In the genomic region with DNA sequence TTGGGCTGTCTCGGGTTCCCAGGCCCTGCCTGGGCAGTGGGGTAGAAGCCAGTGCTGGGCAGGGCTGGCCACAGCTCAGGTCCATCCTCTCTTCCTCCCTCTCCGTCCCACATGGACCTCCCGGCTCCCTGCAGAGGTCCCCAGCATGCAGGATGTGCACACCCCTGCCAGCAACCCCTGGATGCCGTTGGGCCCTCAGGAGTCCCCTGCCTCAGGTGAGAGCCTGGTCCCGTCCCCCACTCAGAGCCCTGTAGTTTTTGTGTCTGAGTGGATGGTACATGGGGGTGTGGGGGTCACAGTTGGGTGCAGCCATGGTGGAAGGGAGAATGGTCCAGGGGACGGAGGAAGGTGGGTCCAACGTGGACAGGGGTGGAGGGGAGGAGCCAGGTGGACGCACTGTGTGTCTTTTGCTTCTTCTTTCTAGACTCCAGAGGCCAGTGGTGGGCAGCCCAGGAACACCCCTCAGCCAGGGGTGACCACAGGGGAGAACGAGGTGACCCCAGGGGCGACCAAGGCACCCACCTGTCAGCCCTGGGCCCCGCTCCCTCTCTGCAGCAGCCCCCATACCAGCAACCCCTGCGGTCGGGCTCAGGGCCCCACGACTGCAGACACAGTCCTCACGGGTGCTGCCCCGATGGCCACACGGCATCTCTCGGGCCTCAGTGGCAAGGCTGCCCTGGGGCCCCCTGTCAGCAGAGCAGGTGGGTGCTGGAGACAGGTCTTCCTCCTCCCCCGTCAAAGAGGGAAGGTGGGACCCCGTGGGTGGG, we compare ENCODE assay signal across 22 cellular contexts. TPM values are rescaled to one million over a fixed set of nuclear protein-coding genes. Genes with fewer than 3 reads are reported as not detected.
"Had no signal": no experiment of that assay in that cellular context is flagged by ENCODE, and none has a peak within 500 bp of the region (broad histone marks: within the 10 kb centered on the region; RNA-seq: fewer than 3 reads in every experiment).

No MANE protein-coding gene starts in this region.

- H3K4me3 ChIP-seq: esophagus muscularis mucosa, heart right ventricle, lower lobe of right lung, sigmoid colon, thoracic aorta had no signal

- H3K36me3 ChIP-seq: heart right ventricle, lower lobe of right lung, neutrophil, thoracic aorta had no signal

- H3K27me3 ChIP-seq: esophagus muscularis mucosa, neutrophil, sigmoid colon had no signal

- H3K9ac ChIP-seq: parathyroid adenoma had no signal

- FAIRE-seq: endothelial cell of umbilical vein had no signal

- H2AFZ ChIP-seq: parathyroid adenoma had no signal

- H3K4me1 ChIP-seq: esophagus muscularis mucosa, heart right ventricle, lower lobe of right lung, parathyroid adenoma, sigmoid colon had no signal

- DNase-seq: activated CD4-positive, alpha-beta T cell treated with anti-CD3 and anti-CD28 coated beads for 4 hours; activated CD8-positive, alpha-beta T cell treated with anti-CD3 and anti-CD28 coated beads, Interleukin-2, amount 10 ng/mL, durations not matched to agents 7 days and 5 days; activated gamma-delta T cell treated with Interleukin-2 at 50 U/mL for 16 hours; activated naive CD8-positive, alpha-beta T cell treated with anti-CD3 and anti-CD28 coated beads for 36 hours; activated T-cell treated with anti-CD3 and anti-CD28 coated beads, Interleukin-2, amount 50 U/mL, for 48 hours; amniotic stem cell; dermis blood vessel endothelial cell; effector memory CD4-positive, alpha-beta T cell; heart right ventricle; immature natural killer cell; lower lobe of right lung; natural killer cell; stimulated activated CD4-positive, alpha-beta T cell treated with anti-CD3 and anti-CD28 coated beads, Interleukin-4, amount 100 ng/mL, for 24 hours; T-helper 17 cell had no signal

- H3K9me3 ChIP-seq: esophagus muscularis mucosa, heart right ventricle, lower lobe of right lung, neutrophil, sigmoid colon, thoracic aorta had no signal

- H3K27ac ChIP-seq: esophagus muscularis mucosa, heart right ventricle, lower lobe of right lung, neutrophil, parathyroid adenoma, sigmoid colon, thoracic aorta, VCaP had no signal

- ATAC-seq: activated CD8-positive, alpha-beta T cell treated with anti-CD3 and anti-CD28 coated beads, Interleukin-2, amount 10 ng/mL, durations not matched to agents 7 days and 5 days; lower lobe of right lung; natural killer cell; stimulated activated effector memory CD8-positive, alpha-beta T cell treated with anti-CD3 and anti-CD28 coated beads, Interleukin-12 subunit alpha, Interleukin-12 subunit beta, amount 100 ng/mL, for 72 hours had no signal

- H3K79me2 ChIP-seq: parathyroid adenoma had no signal

RNA-seq across cellular contexts. Expression of a gene that starts 21.7 kb away (rescaled TPM):
- total RNA-seq: T-helper 17 cell had no signal
